ENCODE assay signal across 14 cellular contexts in genomic region chr7:27995228-27995627, GRCh38.
"Had no signal": no experiment of that assay in that cellular context is flagged by ENCODE, and none has a peak within 500 bp of the region (broad histone marks: within the 10 kb centered on the region; RNA-seq: fewer than 3 reads in every experiment).

No MANE protein-coding gene starts in this region.

- H3K27ac ChIP-seq: gastroesophageal sphincter, right atrium auricular region, sigmoid colon had no signal

- ATAC-seq: esophagus mucosa; gastroesophageal sphincter; naive thymus-derived CD8-positive, alpha-beta T cell had no signal

- H3K4me3 ChIP-seq: gastroesophageal sphincter, mucosa of descending colon, right atrium auricular region, sigmoid colon, skin epidermis had no signal

- H3K36me3 ChIP-seq: gastroesophageal sphincter, right atrium auricular region had no signal

- H3K9me3 ChIP-seq: gastroesophageal sphincter, mucosa of descending colon, right atrium auricular region, sigmoid colon had no signal

- H3K27me3 ChIP-seq: gastroesophageal sphincter, right atrium auricular region, sigmoid colon had no signal

- DNase-seq: cortex of kidney; effector memory CD4-positive, alpha-beta T cell; glutamatergic neuron; naive thymus-derived CD8-positive, alpha-beta T cell; sigmoid colon; stimulated activated CD4-positive, alpha-beta T cell treated with anti-CD3 and anti-CD28 coated beads, Interleukin-12 subunit alpha, Interleukin-12 subunit beta, amount 100 ng/mL, for 4 hours; stimulated activated CD4-positive, alpha-beta T cell treated with anti-CD3 and anti-CD28 coated beads, Interleukin-2, amount 100 ng/mL, for 48 hours; stimulated activated naive CD4-positive, alpha-beta T cell treated with Interleukin-2 at 50 U/mL for 16 hours; trophoblast cell had no signal
